ENCODE assay signal across 1 cellular context in genomic region chr6:149545258-149545753, GRCh38.
TF ChIP-seq lines count a peak whose summit lies in the region.

No MANE protein-coding gene starts in this region.

TF ChIP-seq in HepG2, 621 proteins besides CTCF, POLR2A, EP300 and RAD21 (continued from another document and continues in another):
- no peak for TF ChIP-seq ZNF276 (CRISPR knock-in tag; IDR thresholded peaks at IDR 0.05; ENCODE audit: low read depth)
- TF ChIP-seq SUZ12 (IDR thresholded peaks at IDR 0.05; ENCODE audit: low read depth, low read length) = no peak
- no peak for TF ChIP-seq MTF2 (CRISPR knock-in tag; IDR thresholded peaks at IDR 0.05; ENCODE audit: borderline replicate concordance)
- TF ChIP-seq GFI1 (CRISPR knock-in tag; IDR thresholded peaks at IDR 0.05; ENCODE audit: borderline replicate concordance) = no peak
- TF ChIP-seq ZNF782 (CRISPR knock-in tag; IDR thresholded peaks at IDR 0.05; ENCODE audit: borderline replicate concordance) = no peak
- 0 out of 2 replicates have a peak, but pooled peaks have one; percentile 3 for TF ChIP-seq DR1 (CRISPR knock-in tag; IDR thresholded peaks at IDR 0.05)
- TF ChIP-seq RXRA (CRISPR knock-in tag; IDR thresholded peaks at IDR 0.05) = no peak
- TF ChIP-seq, protein P1, sequence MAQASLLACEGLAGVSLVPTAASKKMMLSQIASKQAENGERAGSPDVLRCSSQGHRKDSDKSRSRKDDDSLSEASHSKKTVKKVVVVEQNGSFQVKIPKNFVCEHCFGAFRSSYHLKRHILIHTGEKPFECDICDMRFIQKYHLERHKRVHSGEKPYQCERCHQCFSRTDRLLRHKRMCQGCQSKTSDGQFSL (CRISPR knock-in tag; IDR thresholded peaks at IDR 0.05) = peak; percentile 81; the same call in 1 of the 2 replicates
- no peak for TF ChIP-seq ZNF331 (CRISPR knock-in tag; IDR thresholded peaks at IDR 0.05)
- no peak for TF ChIP-seq FOXA3 (CRISPR knock-in tag; IDR thresholded peaks at IDR 0.05)
- no peak for TF ChIP-seq CBX1 (IDR thresholded peaks at IDR 0.05; ENCODE audit: low read depth)
- TF ChIP-seq TRIM24 (CRISPR knock-in tag; IDR thresholded peaks at IDR 0.05) = no peak
- TF ChIP-seq ZNF619 (CRISPR knock-in tag; IDR thresholded peaks at IDR 0.05) = no peak
- no peak for TF ChIP-seq TBX3 (IDR thresholded peaks at IDR 0.05; ENCODE audit: borderline replicate concordance)
- TF ChIP-seq PLRG1 (conservative IDR thresholded peaks at IDR 0.05) = no peak
- TF ChIP-seq KDM5B (CRISPR knock-in tag; IDR thresholded peaks at IDR 0.05; ENCODE audit: borderline replicate concordance) = no peak
- TF ChIP-seq ZNF468 (CRISPR knock-in tag; IDR thresholded peaks at IDR 0.05) = no peak
- TF ChIP-seq HHEX (CRISPR knock-in tag; IDR thresholded peaks at IDR 0.05) = no peak
- 0 out of 2 replicates have a peak, but pooled peaks have one; percentile 17 for TF ChIP-seq ZNF646 (CRISPR knock-in tag; IDR thresholded peaks at IDR 0.05)
- TF ChIP-seq POLR2AphosphoS2 (IDR thresholded peaks at IDR 0.05; ENCODE audit: low read depth, low read length) = 0 out of 2 replicates have a peak, but pooled peaks have one; percentile 60
- TF ChIP-seq MTF1 (CRISPR knock-in tag; IDR thresholded peaks at IDR 0.05) = no peak
- no peak for TF ChIP-seq ERF (CRISPR knock-in tag; IDR thresholded peaks at IDR 0.05)
- peak; percentile 18; the same call in 1 of the 2 replicates for TF ChIP-seq SKIL (CRISPR knock-in tag; IDR thresholded peaks at IDR 0.05; ENCODE audit: borderline replicate concordance)
- TF ChIP-seq ZNF292 (CRISPR knock-in tag; IDR thresholded peaks at IDR 0.05; ENCODE audit: borderline replicate concordance, low read depth) = no peak
- TF ChIP-seq ZNF20 (CRISPR knock-in tag; IDR thresholded peaks at IDR 0.05) = no peak
- TF ChIP-seq SMARCE1 (IDR thresholded peaks at IDR 0.05; ENCODE audit: borderline replicate concordance) = no peak
- TF ChIP-seq IRF1 (CRISPR knock-in tag; IDR thresholded peaks at IDR 0.05; ENCODE audit: low read depth) = 0 out of 2 replicates have a peak, but pooled peaks have one; percentile 7
- TF ChIP-seq, protein P2, sequence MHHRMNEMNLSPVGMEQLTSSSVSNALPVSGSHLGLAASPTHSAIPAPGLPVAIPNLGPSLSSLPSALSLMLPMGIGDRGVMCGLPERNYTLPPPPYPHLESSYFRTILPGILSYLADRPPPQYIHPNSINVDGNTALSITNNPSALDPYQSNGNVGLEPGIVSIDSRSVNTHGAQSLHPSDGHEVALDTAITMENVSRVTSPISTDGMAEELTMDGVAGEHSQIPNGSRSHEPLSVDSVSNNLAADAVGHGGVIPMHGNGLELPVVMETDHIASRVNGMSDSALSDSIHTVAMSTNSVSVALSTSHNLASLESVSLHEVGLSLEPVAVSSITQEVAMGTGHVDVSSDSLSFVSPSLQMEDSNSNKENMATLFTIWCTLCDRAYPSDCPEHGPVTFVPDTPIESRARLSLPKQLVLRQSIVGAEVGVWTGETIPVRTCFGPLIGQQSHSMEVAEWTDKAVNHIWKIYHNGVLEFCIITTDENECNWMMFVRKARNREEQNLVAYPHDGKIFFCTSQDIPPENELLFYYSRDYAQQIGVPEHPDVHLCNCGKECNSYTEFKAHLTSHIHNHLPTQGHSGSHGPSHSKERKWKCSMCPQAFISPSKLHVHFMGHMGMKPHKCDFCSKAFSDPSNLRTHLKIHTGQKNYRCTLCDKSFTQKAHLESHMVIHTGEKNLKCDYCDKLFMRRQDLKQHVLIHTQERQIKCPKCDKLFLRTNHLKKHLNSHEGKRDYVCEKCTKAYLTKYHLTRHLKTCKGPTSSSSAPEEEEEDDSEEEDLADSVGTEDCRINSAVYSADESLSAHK (CRISPR knock-in tag; IDR thresholded peaks at IDR 0.05; ENCODE audit: borderline replicate concordance) = no peak
- no peak for TF ChIP-seq AHR (CRISPR knock-in tag; IDR thresholded peaks at IDR 0.05)
- TF ChIP-seq ZSCAN22 (CRISPR knock-in tag; IDR thresholded peaks at IDR 0.05) = no peak; the same call in 1 of the 2 replicates
- TF ChIP-seq, protein P3, sequence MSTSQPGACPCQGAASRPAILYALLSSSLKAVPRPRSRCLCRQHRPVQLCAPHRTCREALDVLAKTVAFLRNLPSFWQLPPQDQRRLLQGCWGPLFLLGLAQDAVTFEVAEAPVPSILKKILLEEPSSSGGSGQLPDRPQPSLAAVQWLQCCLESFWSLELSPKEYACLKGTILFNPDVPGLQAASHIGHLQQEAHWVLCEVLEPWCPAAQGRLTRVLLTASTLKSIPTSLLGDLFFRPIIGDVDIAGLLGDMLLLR (CRISPR knock-in tag; IDR thresholded peaks at IDR 0.05) = no peak
- TF ChIP-seq, protein P4, sequence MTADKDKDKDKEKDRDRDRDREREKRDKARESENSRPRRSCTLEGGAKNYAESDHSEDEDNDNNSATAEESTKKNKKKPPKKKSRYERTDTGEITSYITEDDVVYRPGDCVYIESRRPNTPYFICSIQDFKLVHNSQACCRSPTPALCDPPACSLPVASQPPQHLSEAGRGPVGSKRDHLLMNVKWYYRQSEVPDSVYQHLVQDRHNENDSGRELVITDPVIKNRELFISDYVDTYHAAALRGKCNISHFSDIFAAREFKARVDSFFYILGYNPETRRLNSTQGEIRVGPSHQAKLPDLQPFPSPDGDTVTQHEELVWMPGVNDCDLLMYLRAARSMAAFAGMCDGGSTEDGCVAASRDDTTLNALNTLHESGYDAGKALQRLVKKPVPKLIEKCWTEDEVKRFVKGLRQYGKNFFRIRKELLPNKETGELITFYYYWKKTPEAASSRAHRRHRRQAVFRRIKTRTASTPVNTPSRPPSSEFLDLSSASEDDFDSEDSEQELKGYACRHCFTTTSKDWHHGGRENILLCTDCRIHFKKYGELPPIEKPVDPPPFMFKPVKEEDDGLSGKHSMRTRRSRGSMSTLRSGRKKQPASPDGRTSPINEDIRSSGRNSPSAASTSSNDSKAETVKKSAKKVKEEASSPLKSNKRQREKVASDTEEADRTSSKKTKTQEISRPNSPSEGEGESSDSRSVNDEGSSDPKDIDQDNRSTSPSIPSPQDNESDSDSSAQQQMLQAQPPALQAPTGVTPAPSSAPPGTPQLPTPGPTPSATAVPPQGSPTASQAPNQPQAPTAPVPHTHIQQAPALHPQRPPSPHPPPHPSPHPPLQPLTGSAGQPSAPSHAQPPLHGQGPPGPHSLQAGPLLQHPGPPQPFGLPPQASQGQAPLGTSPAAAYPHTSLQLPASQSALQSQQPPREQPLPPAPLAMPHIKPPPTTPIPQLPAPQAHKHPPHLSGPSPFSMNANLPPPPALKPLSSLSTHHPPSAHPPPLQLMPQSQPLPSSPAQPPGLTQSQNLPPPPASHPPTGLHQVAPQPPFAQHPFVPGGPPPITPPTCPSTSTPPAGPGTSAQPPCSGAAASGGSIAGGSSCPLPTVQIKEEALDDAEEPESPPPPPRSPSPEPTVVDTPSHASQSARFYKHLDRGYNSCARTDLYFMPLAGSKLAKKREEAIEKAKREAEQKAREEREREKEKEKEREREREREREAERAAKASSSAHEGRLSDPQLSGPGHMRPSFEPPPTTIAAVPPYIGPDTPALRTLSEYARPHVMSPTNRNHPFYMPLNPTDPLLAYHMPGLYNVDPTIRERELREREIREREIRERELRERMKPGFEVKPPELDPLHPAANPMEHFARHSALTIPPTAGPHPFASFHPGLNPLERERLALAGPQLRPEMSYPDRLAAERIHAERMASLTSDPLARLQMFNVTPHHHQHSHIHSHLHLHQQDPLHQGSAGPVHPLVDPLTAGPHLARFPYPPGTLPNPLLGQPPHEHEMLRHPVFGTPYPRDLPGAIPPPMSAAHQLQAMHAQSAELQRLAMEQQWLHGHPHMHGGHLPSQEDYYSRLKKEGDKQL (CRISPR knock-in tag; IDR thresholded peaks at IDR 0.05; ENCODE audit: low read depth) = no peak
- TF ChIP-seq SRSF4 (IDR thresholded peaks at IDR 0.05; ENCODE audit: low read depth, low read length, poor library complexity, severe bottlenecking) = no peak
